ENCODE assay signal across 1 cellular context in genomic region chr14:64915797-64916196, GRCh38.
TF ChIP-seq lines count a peak whose summit lies in the region.

No MANE protein-coding gene starts in this region.

TF ChIP-seq in GM12878, 131 proteins besides CTCF, POLR2A, EP300 and RAD21:
- peak; percentile 7; the same call in 1 of the 2 replicates for TF ChIP-seq SPI1 (IDR thresholded peaks at IDR 0.05; ENCODE audit: borderline replicate concordance, insufficient read depth, low read depth, low read length)
- 0 out of 2 replicates have a peak, but pooled peaks have one; percentile 81 for TF ChIP-seq ZBTB33 (IDR thresholded peaks at IDR 0.05)
- TF ChIP-seq BHLHE40 (IDR thresholded peaks at IDR 0.05; ENCODE audit: borderline replicate concordance in 1 of 2, low read depth in 2 of 2, low read length in 1 of 2), result no peak
TF ChIP-seq in GM12878: peak in this region for 2.
